Comparison of ENCODE assay signal across 8 cellular contexts in the genomic region with DNA sequence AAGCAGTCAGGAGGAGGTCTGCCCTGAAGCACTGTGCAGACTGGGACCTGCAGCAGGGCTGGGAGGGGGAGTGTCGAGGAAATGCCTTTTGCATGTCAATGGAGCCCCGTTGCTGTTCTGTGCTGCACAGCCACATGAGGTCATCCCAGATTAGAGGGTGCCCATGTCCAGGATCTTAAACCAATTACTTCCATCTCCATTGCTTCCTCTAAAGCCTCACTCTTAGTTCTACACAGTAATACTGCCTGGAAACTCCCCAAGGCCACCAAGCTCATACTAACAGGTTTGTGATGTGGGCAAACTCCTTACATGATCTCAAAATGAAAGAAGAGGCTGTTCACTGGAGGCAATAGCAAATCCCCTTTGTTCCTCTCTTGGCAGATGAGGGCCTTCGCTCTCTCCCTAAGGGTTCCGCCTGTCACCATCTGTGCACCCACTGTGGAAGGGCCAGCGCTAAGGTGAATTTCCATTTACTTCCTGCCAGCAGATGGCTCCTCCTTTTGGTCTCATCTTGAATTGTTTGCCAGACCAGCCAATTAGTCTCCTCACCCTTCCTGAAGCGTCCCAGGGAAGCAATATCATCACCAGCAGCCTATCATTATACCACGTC. TPM values are rescaled to one million over a fixed set of nuclear protein-coding genes. Genes with fewer than 3 reads are reported as not detected.
DNase-seq lines count a peak whose midpoint lies in the region; ATAC-seq lines count a peak whose summit lies in the region.

No MANE protein-coding gene starts in this region.

- DNase-seq in D341Med (ENCODE audit: low spot score) (peak; percentile 81), NCI-H2171 (lab: John Stamatoyannopoulos, UW) (peak; percentile 89), SIG-M5 (lab: John Stamatoyannopoulos, UW) (no peak), DMS79 (lab: John Stamatoyannopoulos, UW) (no peak), NCI-H2107 (lab: John Stamatoyannopoulos, UW) (no peak), NCI-H128 (lab: John Stamatoyannopoulos, UW; ENCODE audit: unreplicated experiment) (no peak)

- ATAC-seq in GM19463 (IDR thresholded peaks at IDR 0.05; ENCODE audit: unreplicated experiment) (peak; percentile 54), esophagus mucosa (peak; percentile 46)

RNA-seq across cellular contexts. Expression of a gene that starts 35.4 kb away (rescaled TPM):
- total RNA-seq in esophagus mucosa: 137 TPM

Comparison
In these comparisons a context has a peak if more than half of its experiments do, and no peak if none do; other contexts are left out.
1. DNase-seq: peak in D341Med (single experiment) and NCI-H2171 (single experiment); none in SIG-M5 (single experiment), DMS79 (single experiment), NCI-H2107 (single experiment) and NCI-H128 (single experiment).